ENCODE assay signal across 9 cellular contexts in the genomic region with DNA sequence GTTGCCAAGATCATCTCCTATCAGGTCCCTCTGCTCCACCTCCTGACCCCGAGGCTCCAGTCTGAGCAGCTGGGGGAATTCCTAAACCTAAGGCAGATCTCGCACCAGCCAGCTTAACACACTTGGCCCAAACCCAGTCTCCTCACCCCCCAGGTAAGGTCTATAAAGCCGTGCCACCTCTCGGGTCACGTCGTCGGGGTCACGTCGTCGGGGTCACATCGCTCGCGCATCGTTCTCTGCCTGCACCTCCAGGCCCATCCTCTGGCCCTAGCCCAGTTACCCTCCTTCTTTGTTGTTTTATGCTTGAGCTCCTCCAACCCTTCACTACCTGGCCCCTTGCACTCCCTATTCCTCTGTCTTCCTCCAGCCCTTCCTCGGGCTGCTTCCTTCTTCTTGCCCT.
"Had no signal": no experiment of that assay in that cellular context is flagged by ENCODE, and none has a peak within 500 bp of the region (broad histone marks: within the 10 kb centered on the region; RNA-seq: fewer than 3 reads in every experiment).

No MANE protein-coding gene starts in this region.

- H3K27ac ChIP-seq: GM23248, HL-60 had no signal

- H2AFZ ChIP-seq: GM23248 had no signal

- H3K36me3 ChIP-seq: HAP-1 had no signal

- H3K4me3 Mint-ChIP-seq: HFFc6, IgD-negative memory B cell had no signal

- H3K36me3 Mint-ChIP-seq: IgD-negative memory B cell had no signal

- H3K27ac Mint-ChIP-seq: HFFc6, IgD-negative memory B cell had no signal

- H3K9me3 Mint-ChIP-seq: HFFc6 had no signal

- ATAC-seq: HCT116, HepG2 had no signal

- H3K4me1 Mint-ChIP-seq: IgD-negative memory B cell had no signal

- H3K4me1 ChIP-seq: HAP-1 had no signal

- FAIRE-seq: HepG2 had no signal

- H3K9me3 ChIP-seq: HAP-1 had no signal

- H3K4me3 ChIP-seq: GM23248, HAP-1 had no signal

- H3K9ac ChIP-seq: GM23248 had no signal

- DNase-seq: GM23248, GOT3, H7, HFFc6 had no signal
